8 cellular contexts compared by ENCODE assay signal in genomic region chr2:231545105-231545902, GRCh38. TPM values are rescaled to one million over a fixed set of nuclear protein-coding genes. Genes with fewer than 3 reads are reported as not detected.
DNase-seq lines count a peak whose midpoint lies in the region; ATAC-seq and TF ChIP-seq lines count a peak whose summit lies in the region.

No MANE protein-coding gene starts in this region.

- peak overlapping the region; percentile 92 for H3K27ac Mint-ChIP-seq in activated naive CD4-positive, alpha-beta T cell treated with anti-CD3 and anti-CD28 coated beads, Interleukin-2, amount 10 ng/mL, durations not matched to agents 7 days and 5 days

- H3K36me3 ChIP-seq in right lobe of liver: no peaks in the 10 kb centered on the region
- no peaks in the 10 kb centered on the region for H3K36me3 ChIP-seq in suprapubic skin

- H3K27ac ChIP-seq in right lobe of liver: peak overlapping the region; percentile 21 to 55 (median 54)
- no peak overlapping the region for H3K27ac ChIP-seq in suprapubic skin

- peaks cover 25% of the 10 kb centered on the region for H3K36me3 Mint-ChIP-seq in activated naive CD4-positive, alpha-beta T cell treated with anti-CD3 and anti-CD28 coated beads, Interleukin-2, amount 10 ng/mL, durations not matched to agents 7 days and 5 days

- no peak for TF ChIP-seq CTCF in right lobe of liver (IDR thresholded peaks at IDR 0.05)
- no peak for TF ChIP-seq CTCF in suprapubic skin (IDR thresholded peaks at IDR 0.05)

- H3K9me3 Mint-ChIP-seq in activated naive CD4-positive, alpha-beta T cell treated with anti-CD3 and anti-CD28 coated beads, Interleukin-2, amount 10 ng/mL, durations not matched to agents 7 days and 5 days: peaks cover 18% of the 10 kb centered on the region

- H3K4me1 Mint-ChIP-seq in activated naive CD4-positive, alpha-beta T cell treated with anti-CD3 and anti-CD28 coated beads, Interleukin-2, amount 10 ng/mL, durations not matched to agents 7 days and 5 days: peaks cover 52% of the 10 kb centered on the region

- TF ChIP-seq EP300 in suprapubic skin (IDR thresholded peaks at IDR 0.05): no peak

- peak; percentile 98 for DNase-seq in NOMO-1 treated with dmso at 0.1 percent for 144 hours (lab: John Stamatoyannopoulos, UW; ENCODE audit: unreplicated experiment)
- peak; percentile 81 for DNase-seq in activated naive CD4-positive, alpha-beta T cell treated with anti-CD3 and anti-CD28 coated beads, Interleukin-2, amount 10 ng/mL, durations not matched to agents 7 days and 5 days
- peak in 2 of 3 donors; percentile 46 to 63 for DNase-seq in right lobe of liver
- peak; percentile 42 for DNase-seq in stimulated activated naive CD4-positive, alpha-beta T cell treated with Interleukin-2 at 50 U/mL for 16 hours (lab: John Stamatoyannopoulos, UW)
- DNase-seq in suprapubic skin (ENCODE audit: low spot score in 2 of 2): no peak
- DNase-seq in NCI-H69 (lab: John Stamatoyannopoulos, UW): no peak

- intact Hi-C loops in right lobe of liver (cut with DNase I): no loop called here

- WGBS in right lobe of liver (ENCODE audit: insufficient coverage, low coverage, low lambda C conversion rate, missing lambda C conversion rate): 28% methylated on average over 12 of the region's 14 CpGs
- WGBS in suprapubic skin: 68% methylated on average over 14 of the region's 14 CpGs

- H3K27me3 ChIP-seq in right lobe of liver (no peaks in the 10 kb centered on the region), suprapubic skin (no peaks in the 10 kb centered on the region)

- peak overlapping the region; percentile 51 for H3K4me3 Mint-ChIP-seq in activated naive CD4-positive, alpha-beta T cell treated with anti-CD3 and anti-CD28 coated beads, Interleukin-2, amount 10 ng/mL, durations not matched to agents 7 days and 5 days

- H3K4me3 ChIP-seq in right lobe of liver (no peak overlapping the region), suprapubic skin (no peak overlapping the region)

- CTCF ChIA-PET in activated naive CD4-positive, alpha-beta T cell treated with anti-CD3 and anti-CD28 coated beads, Interleukin-2, amount 10 ng/mL, durations not matched to agents 7 days and 5 days (lab: Charles Lee): interaction anchor here (0.6 to 1.4 kb wide), 5 partner anchors 12 to 124 kb away, joined by 3 to 8 read pairs (median 4); no protein-coding TSS in a partner anchor

- ATAC-seq in GM18508 (IDR thresholded peaks at IDR 0.05; ENCODE audit: insufficient read depth, unreplicated experiment): peak; percentile 96
- peak; percentile 98 for ATAC-seq in HG02678 (IDR thresholded peaks at IDR 0.05; ENCODE audit: unreplicated experiment)
- ATAC-seq in right lobe of liver: peak; percentile 82 to 95 (median 92)

- no peak for TF ChIP-seq POLR2A in right lobe of liver (IDR thresholded peaks at IDR 0.05)
- TF ChIP-seq POLR2A in suprapubic skin (IDR thresholded peaks at IDR 0.05): no peak

- H3K4me1 ChIP-seq in right lobe of liver (no peaks in the 10 kb centered on the region), suprapubic skin (peaks cover 16% of the 10 kb centered on the region)

- H3K27me3 Mint-ChIP-seq in activated naive CD4-positive, alpha-beta T cell treated with anti-CD3 and anti-CD28 coated beads, Interleukin-2, amount 10 ng/mL, durations not matched to agents 7 days and 5 days: peaks cover 37% of the 10 kb centered on the region

- H3K9me3 ChIP-seq in right lobe of liver: no peaks in the 10 kb centered on the region
- no peaks in the 10 kb centered on the region for H3K9me3 ChIP-seq in suprapubic skin

RNA-seq across cellular contexts. Expression of gene NMUR1, which starts 15.1 kb away (rescaled TPM):
- under 1 TPM; 0.11 to 0.66 (median 0.36) TPM for total RNA-seq in right lobe of liver
- total RNA-seq in suprapubic skin: under 1 TPM in 3 of 4 donors, not detected in 1; 0.15 to 0.31 (median 0.21) TPM

RNA-seq across cellular contexts. Expression of gene TEX44, which starts 47.4 kb away (rescaled TPM):
- not detected for total RNA-seq in right lobe of liver
- not detected for total RNA-seq in suprapubic skin

Comparison
In these comparisons a context has a peak if more than half of its experiments do, and no peak if none do; other contexts are left out.
1. DNase-seq: peak in NOMO-1 treated with dmso at 0.1 percent for 144 hours (single experiment), activated naive CD4-positive, alpha-beta T cell treated with anti-CD3 and anti-CD28 coated beads, Interleukin-2, amount 10 ng/mL, durations not matched to agents 7 days and 5 days (single experiment), right lobe of liver (2 of 3) and stimulated activated naive CD4-positive, alpha-beta T cell treated with Interleukin-2 at 50 U/mL for 16 hours (single experiment); none in suprapubic skin (0 of 2) and NCI-H69 (single experiment).
2. Peak in every context shown above with its lines, with median percentiles within 50 percentile points of each other: ATAC-seq.